ENCODE assay signal across 35 cellular contexts in the genomic region with DNA sequence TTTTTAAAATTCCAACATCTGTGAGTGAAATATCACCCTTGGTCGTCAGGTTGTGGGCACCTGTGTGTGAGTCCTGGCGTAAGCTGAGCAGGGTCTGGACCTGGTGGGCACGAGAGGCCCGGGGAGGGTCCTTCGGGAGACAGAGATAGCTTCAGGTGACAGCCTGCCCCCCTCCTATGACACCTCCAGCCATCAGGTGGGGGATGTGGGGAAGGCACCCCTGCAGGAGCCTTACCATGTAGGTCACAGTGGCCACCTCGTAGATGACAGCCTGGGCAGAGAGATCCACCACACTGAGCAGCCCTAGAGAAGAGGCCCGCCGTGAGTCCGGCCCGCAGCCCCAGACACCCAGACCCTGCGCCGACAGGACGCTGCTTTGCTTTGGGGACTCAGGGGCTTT. TPM values are rescaled to one million over a fixed set of nuclear protein-coding genes. Genes with fewer than 3 reads are reported as not detected.
"Had no signal": no experiment of that assay in that cellular context is flagged by ENCODE, and none has a peak within 500 bp of the region (broad histone marks: within the 10 kb centered on the region; RNA-seq: fewer than 3 reads in every experiment).

No MANE protein-coding gene starts in this region.

- H3K4me3 ChIP-seq: adrenal gland, body of pancreas, colonic mucosa, heart right ventricle, left ventricle myocardium inferior, psoas muscle, smooth muscle cell, suprapubic skin, transverse colon, vagina had no signal

- H3K9me3 ChIP-seq: adrenal gland, body of pancreas, colonic mucosa, heart right ventricle, left ventricle myocardium inferior, psoas muscle, suprapubic skin, transverse colon, vagina had no signal

- ATAC-seq: activated T-cell treated with anti-CD3 and anti-CD28 coated beads, Interleukin-2, amount 50 U/mL, for 72 hours; psoas muscle had no signal

- H3K4me1 Mint-ChIP-seq: naive B cell had no signal

- H3K4me3 Mint-ChIP-seq: activated naive CD4-positive, alpha-beta T cell treated with anti-CD3 and anti-CD28 coated beads for 36 hours; activated naive CD8-positive, alpha-beta T cell treated with anti-CD3 and anti-CD28 coated beads for 36 hours; activated T-cell treated with anti-CD3 and anti-CD28 coated beads, Interleukin-2, amount 50 U/mL, for 72 hours; mesothelial cell of epicardium; naive B cell; T-helper 2 cell treated with Interferon-gamma antibody and Interleukin-4, amounts not matched to agents 5 μg/mL and 100 μg/mL, for 36 hours had no signal

- H2AFZ ChIP-seq: parathyroid adenoma had no signal

- H3K9me3 Mint-ChIP-seq: activated naive CD4-positive, alpha-beta T cell treated with anti-CD3 and anti-CD28 coated beads for 36 hours; activated naive CD8-positive, alpha-beta T cell treated with anti-CD3 and anti-CD28 coated beads for 36 hours; activated T-cell treated with anti-CD3 and anti-CD28 coated beads, Interleukin-2, amount 50 U/mL, for 72 hours; mesothelial cell of epicardium; naive B cell; T-helper 2 cell treated with Interferon-gamma antibody and Interleukin-4, amounts not matched to agents 5 μg/mL and 100 μg/mL, for 36 hours had no signal

- H3K27ac Mint-ChIP-seq: activated naive CD4-positive, alpha-beta T cell treated with anti-CD3 and anti-CD28 coated beads for 36 hours; activated naive CD8-positive, alpha-beta T cell treated with anti-CD3 and anti-CD28 coated beads for 36 hours; activated T-cell treated with anti-CD3 and anti-CD28 coated beads, Interleukin-2, amount 50 U/mL, for 72 hours; T-helper 2 cell treated with Interferon-gamma antibody and Interleukin-4, amounts not matched to agents 5 μg/mL and 100 μg/mL, for 36 hours had no signal

- H3K4me1 ChIP-seq: colonic mucosa, parathyroid adenoma, psoas muscle, transverse colon had no signal

- H3K9ac ChIP-seq: parathyroid adenoma had no signal

- H3K4me2 ChIP-seq: smooth muscle cell had no signal

- H3K27me3 Mint-ChIP-seq: activated naive CD8-positive, alpha-beta T cell treated with anti-CD3 and anti-CD28 coated beads for 36 hours; naive B cell had no signal

- DNase-seq: activated CD4-positive, alpha-beta T cell treated with anti-CD3 and anti-CD28 coated beads for 4 hours; activated CD4-positive, alpha-beta T cell treated with anti-CD3 and anti-CD28 coated beads, Interleukin-2, amount 50 U/mL, for 4 hours; activated effector memory CD4-positive, alpha-beta T cell treated with anti-CD3 and anti-CD28 coated beads, Interleukin-2, amount 50 U/mL, for 16 hours; activated naive CD4-positive, alpha-beta T cell treated with anti-CD3 and anti-CD28 coated beads for 36 hours; activated naive CD8-positive, alpha-beta T cell treated with anti-CD3 and anti-CD28 coated beads for 36 hours; activated T-cell treated with anti-CD3 and anti-CD28 coated beads for 4 hours; activated T-cell treated with anti-CD3 and anti-CD28 coated beads, Interleukin-2, amount 50 U/mL, for 72 hours; aorta; body of pancreas; cerebellar nuclear complex; colonic mucosa; effector CD8-positive, alpha-beta T cell; heart right ventricle; left ventricle myocardium inferior; naive B cell; nucleus accumbens; psoas muscle; stimulated activated CD4-positive, alpha-beta T cell treated with anti-CD3 and anti-CD28 coated beads, Interleukin-2, amount 100 ng/mL, for 24 hours; stimulated activated naive CD4-positive, alpha-beta T cell; T-helper 1 cell; transverse colon had no signal

- H3K36me3 Mint-ChIP-seq: activated naive CD8-positive, alpha-beta T cell treated with anti-CD3 and anti-CD28 coated beads for 36 hours; mesothelial cell of epicardium; naive B cell had no signal

- H3K27ac ChIP-seq: body of pancreas, colonic mucosa, parathyroid adenoma, psoas muscle, transverse colon, VCaP had no signal

- H3K79me2 ChIP-seq: parathyroid adenoma had no signal

- H3K36me3 ChIP-seq: adrenal gland, colonic mucosa, heart right ventricle, left ventricle myocardium inferior, suprapubic skin, transverse colon, vagina had no signal

- H3K27me3 ChIP-seq: adrenal gland, body of pancreas, colonic mucosa, heart right ventricle, suprapubic skin, transverse colon, vagina had no signal

RNA-seq across cellular contexts. Expression of a gene that starts 11.2 kb away (rescaled TPM):
- total RNA-seq: activated naive CD4-positive, alpha-beta T cell treated with anti-CD3 and anti-CD28 coated beads for 36 hours; activated naive CD8-positive, alpha-beta T cell treated with anti-CD3 and anti-CD28 coated beads for 36 hours; activated T-cell treated with anti-CD3 and anti-CD28 coated beads, Interleukin-2, amount 50 U/mL, for 72 hours; aorta; dermis microvascular lymphatic vessel endothelial cell; epithelial cell of proximal tubule; fibroblast of lung; fibroblast of villous mesenchyme; left ventricle myocardium inferior; lung microvascular endothelial cell; mesothelial cell of epicardium; smooth muscle cell had no signal
- polyA plus RNA-seq: fibroblast of lung, heart right ventricle, neural cell, smooth muscle cell had no signal

RNA-seq across cellular contexts. Expression of a gene that starts 42.9 kb away (rescaled TPM):
- total RNA-seq: activated naive CD4-positive, alpha-beta T cell treated with anti-CD3 and anti-CD28 coated beads for 36 hours; fibroblast of villous mesenchyme; left ventricle myocardium inferior had no signal
- polyA plus RNA-seq: smooth muscle cell had no signal
